In the genomic region with DNA sequence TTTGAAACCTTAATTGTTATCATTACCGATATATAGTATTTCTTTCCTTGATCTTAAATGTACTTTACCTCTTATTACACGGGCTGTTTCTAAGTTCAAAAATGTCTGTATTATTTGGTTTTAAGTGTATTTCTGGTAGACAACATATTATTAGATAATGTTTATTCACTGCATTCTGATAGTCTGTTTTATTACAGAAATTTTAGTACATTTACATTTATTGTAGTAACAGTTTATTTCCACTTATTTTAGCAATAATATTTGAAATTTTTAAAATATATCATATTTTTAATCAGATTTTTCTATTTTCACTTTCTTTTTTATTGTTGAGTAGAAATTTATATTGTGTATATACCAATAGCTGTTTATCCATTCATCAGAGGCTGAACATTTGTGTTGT, we compare ENCODE assay signal across 40 cellular contexts.
"Had no signal": no experiment of that assay in that cellular context is flagged by ENCODE, and none has a peak within 500 bp of the region (broad histone marks: within the 10 kb centered on the region; RNA-seq: fewer than 3 reads in every experiment).

No MANE protein-coding gene starts in this region.

- H3K9me3 ChIP-seq: adrenal gland had no signal

- H3K4me3 Mint-ChIP-seq: activated naive CD4-positive, alpha-beta T cell treated with anti-CD3 and anti-CD28 coated beads for 36 hours; activated naive CD4-positive, alpha-beta T cell treated with anti-CD3 and anti-CD28 coated beads, Interleukin-2, amount 10 ng/mL, durations not matched to agents 7 days and 5 days; activated naive CD4-positive, alpha-beta T cell treated with anti-CD3 and anti-CD28 coated beads, Interleukin-2, amount 50 U/mL, for 24 hours; activated naive CD8-positive, alpha-beta T cell; activated naive CD8-positive, alpha-beta T cell treated with anti-CD3 and anti-CD28 coated beads for 36 hours; activated naive CD8-positive, alpha-beta T cell treated with anti-CD3 and anti-CD28 coated beads, Interleukin-2, amount 10 ng/mL, durations not matched to agents 7 days and 5 days; activated naive CD8-positive, alpha-beta T cell treated with anti-CD3 and anti-CD28 coated beads, Interleukin-2, amount 50 U/mL, for 24 hours; activated T-cell treated with anti-CD3 and anti-CD28 coated beads, Interleukin-2, amount 50 U/mL, for 24 hours; activated T-cell treated with anti-CD3 and anti-CD28 coated beads, Interleukin-2, amount 50 U/mL, for 4 hours; activated T-cell treated with anti-CD3 and anti-CD28 coated beads, Interleukin-2, amount 50 U/mL, for 72 hours; activated T-helper 1 cell treated with anti-CD3 and anti-CD28 coated beads, Interleukin-12 subunit alpha, Interleukin-12 subunit beta, Interleukin-2, Interleukin-4 antibody, amounts not matched to agents 30 ng/mL and 10 ng/mL and 1 ng/mL, durations not matched to agents 14 hours and 24 hours and 36 hours; activated T-helper 17 cell treated with anti-CD3 and anti-CD28 coated beads, Interleukin-2, amount 50 U/mL, for 72 hours; brain; central memory CD8-positive, alpha-beta T cell had no signal

- H3K4me1 ChIP-seq: adrenal gland, ascending aorta, body of pancreas, breast epithelium had no signal

- H3K36me3 Mint-ChIP-seq: activated naive CD4-positive, alpha-beta T cell treated with anti-CD3 and anti-CD28 coated beads, Interleukin-2, amount 10 ng/mL, durations not matched to agents 7 days and 5 days; activated naive CD4-positive, alpha-beta T cell treated with anti-CD3 and anti-CD28 coated beads, Interleukin-2, amount 50 U/mL, for 24 hours; activated naive CD4-positive, alpha-beta T cell treated with anti-CD3 and anti-CD28 coated beads, Interleukin-2, amount 50 U/mL, for 72 hours; activated naive CD8-positive, alpha-beta T cell; activated naive CD8-positive, alpha-beta T cell treated with anti-CD3 and anti-CD28 coated beads for 36 hours; activated naive CD8-positive, alpha-beta T cell treated with anti-CD3 and anti-CD28 coated beads, Interleukin-2, amount 10 ng/mL, durations not matched to agents 7 days and 5 days; brain had no signal

- H3K4me3 ChIP-seq: adrenal gland, ascending aorta, body of pancreas, breast epithelium, cardiac muscle cell had no signal

- FAIRE-seq: astrocyte, bronchial epithelial cell had no signal

- H3K9me3 Mint-ChIP-seq: activated naive CD4-positive, alpha-beta T cell treated with anti-CD3 and anti-CD28 coated beads, Interleukin-2, amount 10 ng/mL, durations not matched to agents 7 days and 5 days; activated naive CD4-positive, alpha-beta T cell treated with anti-CD3 and anti-CD28 coated beads, Interleukin-2, amount 50 U/mL, for 24 hours; activated naive CD8-positive, alpha-beta T cell treated with anti-CD3 and anti-CD28 coated beads, Interleukin-2, amount 10 ng/mL, durations not matched to agents 7 days and 5 days; activated naive CD8-positive, alpha-beta T cell treated with anti-CD3 and anti-CD28 coated beads, Interleukin-2, amount 50 U/mL, for 24 hours; activated T-cell treated with anti-CD3 and anti-CD28 coated beads, Interleukin-2, amount 50 U/mL, for 72 hours; activated T-helper 1 cell treated with anti-CD3 and anti-CD28 coated beads, Interleukin-12 subunit alpha, Interleukin-12 subunit beta, Interleukin-2, Interleukin-4 antibody, amounts not matched to agents 30 ng/mL and 10 ng/mL and 1 ng/mL, durations not matched to agents 14 hours and 24 hours and 36 hours had no signal

- H3K27ac Mint-ChIP-seq: activated naive CD4-positive, alpha-beta T cell treated with anti-CD3 and anti-CD28 coated beads for 36 hours; activated naive CD4-positive, alpha-beta T cell treated with anti-CD3 and anti-CD28 coated beads, Interleukin-2, amount 10 ng/mL, durations not matched to agents 7 days and 5 days; activated naive CD4-positive, alpha-beta T cell treated with anti-CD3 and anti-CD28 coated beads, Interleukin-2, amount 50 U/mL, for 24 hours; activated naive CD4-positive, alpha-beta T cell treated with anti-CD3 and anti-CD28 coated beads, Interleukin-2, amount 50 U/mL, for 72 hours; activated naive CD8-positive, alpha-beta T cell; activated naive CD8-positive, alpha-beta T cell treated with anti-CD3 and anti-CD28 coated beads for 36 hours; activated naive CD8-positive, alpha-beta T cell treated with anti-CD3 and anti-CD28 coated beads, Interleukin-2, amount 10 ng/mL, durations not matched to agents 7 days and 5 days; activated naive CD8-positive, alpha-beta T cell treated with anti-CD3 and anti-CD28 coated beads, Interleukin-2, amount 50 U/mL, for 24 hours; activated T-cell treated with anti-CD3 and anti-CD28 coated beads, Interleukin-2, amount 50 U/mL, for 24 hours; activated T-cell treated with anti-CD3 and anti-CD28 coated beads, Interleukin-2, amount 50 U/mL, for 72 hours; activated T-helper 1 cell treated with anti-CD3 and anti-CD28 coated beads, Interleukin-12 subunit alpha, Interleukin-12 subunit beta, Interleukin-2, Interleukin-4 antibody, amounts not matched to agents 30 ng/mL and 10 ng/mL and 1 ng/mL, durations not matched to agents 14 hours and 24 hours and 36 hours; activated T-helper 17 cell treated with anti-CD3 and anti-CD28 coated beads, Interleukin-2, amount 50 U/mL, for 72 hours; activated T-helper 2 cell treated with anti-CD3 and anti-CD28 coated beads, Interferon-gamma antibody, Interleukin-2, Interleukin-4, amounts not matched to agents 10 μg/mL and 5 μg/mL and 100 μg/mL, durations not matched to agents 14 hours and 24 hours and 36 hours; brain had no signal

- DNase-seq: activated effector memory CD4-positive, alpha-beta T cell treated with anti-CD3 and anti-CD28 coated beads, Interleukin-2, amount 50 U/mL, for 16 hours; activated effector memory CD4-positive, alpha-beta T cell treated with Interleukin-2 at 50 U/mL for 16 hours; activated gamma-delta T cell; activated gamma-delta T cell treated with Interleukin-2 at 50 U/mL for 16 hours; activated naive CD4-positive, alpha-beta T cell; activated naive CD4-positive, alpha-beta T cell treated with anti-CD3 and anti-CD28 coated beads for 36 hours; activated naive CD4-positive, alpha-beta T cell treated with anti-CD3 and anti-CD28 coated beads, Interleukin-2, amount 10 ng/mL, durations not matched to agents 7 days and 5 days; activated naive CD4-positive, alpha-beta T cell treated with anti-CD3 and anti-CD28 coated beads, Interleukin-2, amount 50 U/mL, for 16 hours; activated naive CD4-positive, alpha-beta T cell treated with Interleukin-2 at 50 U/mL for 16 hours; activated naive CD8-positive, alpha-beta T cell treated with anti-CD3 and anti-CD28 coated beads for 36 hours; activated naive CD8-positive, alpha-beta T cell treated with anti-CD3 and anti-CD28 coated beads, Interleukin-2, amount 10 ng/mL, durations not matched to agents 7 days and 5 days; activated naive CD8-positive, alpha-beta T cell treated with anti-CD3 and anti-CD28 coated beads, Interleukin-2, amount 50 U/mL, for 24 hours; activated T-cell treated with anti-CD3 and anti-CD28 coated beads, Interleukin-2, amount 50 U/mL, for 1 hour; activated T-cell treated with anti-CD3 and anti-CD28 coated beads, Interleukin-2, amount 50 U/mL, for 24 hours; activated T-cell treated with anti-CD3 and anti-CD28 coated beads, Interleukin-2, amount 50 U/mL, for 4 hours; activated T-cell treated with anti-CD3 and anti-CD28 coated beads, Interleukin-2, amount 50 U/mL, for 48 hours; activated T-cell treated with anti-CD3 and anti-CD28 coated beads, Interleukin-2, amount 50 U/mL, for 72 hours; adrenal gland; amniotic stem cell; amygdala; anterior cingulate cortex; aorta; body of pancreas; brain microvascular endothelial cell; caudate nucleus; central memory CD4-positive, alpha-beta T cell; cerebellar nuclear complex had no signal

- H3K27me3 Mint-ChIP-seq: activated naive CD4-positive, alpha-beta T cell treated with anti-CD3 and anti-CD28 coated beads, Interleukin-2, amount 10 ng/mL, durations not matched to agents 7 days and 5 days; activated naive CD8-positive, alpha-beta T cell; activated naive CD8-positive, alpha-beta T cell treated with anti-CD3 and anti-CD28 coated beads, Interleukin-2, amount 10 ng/mL, durations not matched to agents 7 days and 5 days had no signal

- H3K36me3 ChIP-seq: adrenal gland, ascending aorta, brain microvascular endothelial cell, breast epithelium, cardiac muscle cell had no signal

- H3K27me3 ChIP-seq: ascending aorta, body of pancreas, brain microvascular endothelial cell, breast epithelium, cardiac muscle cell had no signal

- H3K27ac ChIP-seq: adrenal gland, ascending aorta, body of pancreas, brain microvascular endothelial cell, breast epithelium, cardiac muscle cell had no signal

- ATAC-seq: activated naive CD4-positive, alpha-beta T cell treated with anti-CD3 and anti-CD28 coated beads, Interleukin-2, amount 50 U/mL, for 72 hours; activated naive CD8-positive, alpha-beta T cell treated with anti-CD3 and anti-CD28 coated beads, Interleukin-2, amount 50 U/mL, for 24 hours; activated T-cell treated with anti-CD3 and anti-CD28 coated beads, Interleukin-2, amount 50 U/mL, for 4 hours; activated T-cell treated with anti-CD3 and anti-CD28 coated beads, Interleukin-2, amount 50 U/mL, for 72 hours; activated T-helper 17 cell treated with anti-CD3 and anti-CD28 coated beads, Interleukin-2, amount 50 U/mL, for 72 hours; body of pancreas had no signal

- H3K4me1 Mint-ChIP-seq: activated naive CD4-positive, alpha-beta T cell treated with anti-CD3 and anti-CD28 coated beads, Interleukin-2, amount 10 ng/mL, durations not matched to agents 7 days and 5 days; activated naive CD4-positive, alpha-beta T cell treated with anti-CD3 and anti-CD28 coated beads, Interleukin-2, amount 50 U/mL, for 24 hours; activated naive CD8-positive, alpha-beta T cell treated with anti-CD3 and anti-CD28 coated beads for 36 hours; activated naive CD8-positive, alpha-beta T cell treated with anti-CD3 and anti-CD28 coated beads, Interleukin-2, amount 10 ng/mL, durations not matched to agents 7 days and 5 days; activated naive CD8-positive, alpha-beta T cell treated with anti-CD3 and anti-CD28 coated beads, Interleukin-2, amount 50 U/mL, for 24 hours; activated T-helper 17 cell treated with anti-CD3 and anti-CD28 coated beads, Interleukin-2, amount 50 U/mL, for 72 hours; brain; central memory CD8-positive, alpha-beta T cell had no signal
